In the genomic region with DNA sequence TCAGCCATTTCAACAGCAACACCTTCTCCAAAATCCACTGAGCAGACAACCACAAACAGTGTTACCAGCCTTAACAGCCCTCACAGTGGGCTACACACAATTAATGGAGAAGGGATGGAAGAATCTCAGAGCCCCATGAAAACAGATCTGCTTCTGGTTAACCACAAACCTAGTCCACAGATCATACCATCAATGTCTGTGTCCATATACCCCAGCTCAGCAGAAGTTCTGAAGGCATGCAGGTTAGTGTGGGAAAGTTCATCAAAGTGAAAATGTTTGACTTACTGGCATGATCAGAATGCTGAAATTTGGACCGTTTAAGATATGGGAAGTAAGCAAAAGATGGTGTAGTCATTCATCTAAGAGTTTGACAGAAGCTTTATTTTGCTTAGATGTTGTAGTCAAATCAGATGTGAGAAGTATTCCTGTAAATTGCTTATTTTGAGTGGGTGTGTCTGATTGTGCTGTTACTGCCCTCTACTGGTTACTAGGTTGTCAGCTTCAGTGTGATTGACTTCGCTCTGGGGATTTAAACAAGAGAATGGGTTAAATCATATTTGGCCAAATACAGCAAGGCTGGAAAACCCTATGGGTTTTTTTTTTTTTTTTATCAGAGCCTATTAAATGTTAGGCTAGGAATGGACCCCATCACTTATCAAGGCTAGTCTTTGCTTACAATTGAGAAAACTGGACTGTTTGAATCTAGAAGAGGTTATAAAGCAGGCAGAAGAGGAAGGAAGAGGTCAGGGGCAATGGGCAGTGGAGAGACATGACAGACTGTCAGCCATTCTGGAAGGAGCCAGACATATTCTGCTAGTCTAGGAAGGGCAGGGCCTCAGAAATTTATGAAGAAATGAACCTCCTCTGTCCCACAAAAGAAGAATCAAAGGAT, we compare ENCODE assay signal across 8 cellular contexts.
DNase-seq lines count a peak whose midpoint lies in the region; ATAC-seq and TF ChIP-seq lines count a peak whose summit lies in the region.

No MANE protein-coding gene starts in this region.

- H3K4me3 Mint-ChIP-seq in activated T-cell treated with anti-CD3 and anti-CD28 coated beads, Interleukin-2, amount 50 U/mL, for 4 hours = no peak overlapping the region

- ATAC-seq in activated T-cell treated with anti-CD3 and anti-CD28 coated beads, Interleukin-2, amount 50 U/mL, for 4 hours = peak; percentile 53 to 60
- ATAC-seq in RWPE2 (ENCODE audit: low read depth) = peak; percentile 40; the same call in 1 of the 3 replicates
- ATAC-seq in HG02763 (IDR thresholded peaks at IDR 0.05; ENCODE audit: unreplicated experiment) = no peak

- no peak overlapping the region for H3K4me3 ChIP-seq in RWPE2 (ENCODE audit: severe bottlenecking)

- no peak for DNase-seq in activated T-cell treated with anti-CD3 and anti-CD28 coated beads, Interleukin-2, amount 50 U/mL, for 4 hours
- no peak for DNase-seq in activated T-cell treated with anti-CD3 and anti-CD28 coated beads, Interleukin-2, amount 50 U/mL, for 48 hours
- DNase-seq in HS-27A (ENCODE audit: low read depth) (peak; percentile 5), RWPE2 (ENCODE audit: low spot score) (no peak), dermis blood vessel endothelial cell (peak; percentile 75), midbrain (lab: John Stamatoyannopoulos, UW) (peak; percentile 58)
- DNase-seq in activated effector memory CD4-positive, alpha-beta T cell treated with Interleukin-2 at 50 U/mL for 16 hours = no peak

- TF ChIP-seq CTCF in RWPE2 (IDR thresholded peaks at IDR 0.05; ENCODE audit: poor library complexity, severe bottlenecking) = peak; percentile 73

- no peak overlapping the region for H3K27ac ChIP-seq in RWPE2 (ENCODE audit: poor library complexity, severe bottlenecking)

- no peaks in the 10 kb centered on the region for H3K9me3 ChIP-seq in RWPE2 (ENCODE audit: severe bottlenecking)

- no peaks in the 10 kb centered on the region for H3K4me1 ChIP-seq in RWPE2 (ENCODE audit: insufficient read depth, poor library complexity, severe bottlenecking)

- H3K27me3 Mint-ChIP-seq in activated T-cell treated with anti-CD3 and anti-CD28 coated beads, Interleukin-2, amount 50 U/mL, for 4 hours (ENCODE audit: low read depth) = no peaks in the 10 kb centered on the region

- peaks cover 27% of the 10 kb centered on the region for H3K36me3 ChIP-seq in RWPE2 (ENCODE audit: low read depth)

- peaks cover 55% of the 10 kb centered on the region for H3K4me1 Mint-ChIP-seq in activated T-cell treated with anti-CD3 and anti-CD28 coated beads, Interleukin-2, amount 50 U/mL, for 4 hours (ENCODE audit: low read depth)

- no peaks in the 10 kb centered on the region for H3K27me3 ChIP-seq in RWPE2 (ENCODE audit: insufficient read depth, poor library complexity, severe bottlenecking)

- H3K9me3 Mint-ChIP-seq in activated T-cell treated with anti-CD3 and anti-CD28 coated beads, Interleukin-2, amount 50 U/mL, for 4 hours = no peaks in the 10 kb centered on the region

- H3K36me3 Mint-ChIP-seq in activated T-cell treated with anti-CD3 and anti-CD28 coated beads, Interleukin-2, amount 50 U/mL, for 4 hours (ENCODE audit: insufficient read depth) = peaks cover 15% of the 10 kb centered on the region

Comparison
In these comparisons a context has a peak if more than half of its experiments do, and no peak if none do; other contexts are left out.
1. DNase-seq: peak in HS-27A (single experiment), dermis blood vessel endothelial cell (single experiment) and midbrain (single experiment); none in activated T-cell treated with anti-CD3 and anti-CD28 coated beads, Interleukin-2, amount 50 U/mL, for 4 hours (single experiment), activated T-cell treated with anti-CD3 and anti-CD28 coated beads, Interleukin-2, amount 50 U/mL, for 48 hours (0 of 2), RWPE2 (single experiment) and activated effector memory CD4-positive, alpha-beta T cell treated with Interleukin-2 at 50 U/mL for 16 hours (single experiment).